Comparison of ENCODE assay signal across 22 cellular contexts in genomic region chr3:18343809-18344208, GRCh38.
"Had no signal": no experiment of that assay in that cellular context is flagged by ENCODE, and none has a peak within 500 bp of the region (broad histone marks: within the 10 kb centered on the region; RNA-seq: fewer than 3 reads in every experiment).

No MANE protein-coding gene starts in this region.

- H3K4me3 ChIP-seq: coronary artery, gastrocnemius medialis, psoas muscle, sigmoid colon, skin epidermis, testis, tibial nerve, upper lobe of right lung had no signal

- H3K4me1 ChIP-seq: gastrocnemius medialis, psoas muscle, testis, tibial nerve, upper lobe of right lung had no signal

- H3K27ac Mint-ChIP-seq: nephron progenitor cell; stimulated activated memory B cell treated with anti-CD40 and anti-IgM and Interleukin-4, amounts not matched to agents 10 μg/mL and 1 μg/mL and 100 μg/mL, for 72 hours had no signal

- H3K36me3 Mint-ChIP-seq: stimulated activated memory B cell treated with anti-CD40 and anti-IgM and Interleukin-4, amounts not matched to agents 10 μg/mL and 1 μg/mL and 100 μg/mL, for 72 hours had no signal

- DNase-seq: caudate nucleus; effector CD8-positive, alpha-beta T cell; gastrocnemius medialis; glutamatergic neuron; kidney glomerular epithelial cell; mammary epithelial cell; nephron progenitor cell; psoas muscle; retina; sigmoid colon; stimulated activated CD4-positive, alpha-beta T cell treated with anti-CD3 and anti-CD28 coated beads, Interleukin-12 subunit alpha, Interleukin-12 subunit beta, amount 100 ng/mL, for 4 hours; stimulated activated CD4-positive, alpha-beta T cell treated with anti-CD3 and anti-CD28 coated beads, Interleukin-2, amount 100 ng/mL, for 48 hours; testis; upper lobe of right lung had no signal

- H3K27me3 ChIP-seq: gastrocnemius medialis, sigmoid colon, testis, tibial nerve, upper lobe of right lung had no signal

- H3K9me3 ChIP-seq: gastrocnemius medialis, psoas muscle, sigmoid colon, testis, tibial nerve, upper lobe of right lung had no signal

- H3K4me3 Mint-ChIP-seq: nephron progenitor cell; stimulated activated memory B cell treated with anti-CD40 and anti-IgM and Interleukin-4, amounts not matched to agents 10 μg/mL and 1 μg/mL and 100 μg/mL, for 72 hours; stimulated activated naive CD8-positive, alpha-beta T cell treated with anti-CD3 and anti-CD28 coated beads, Interleukin-15, Interleukin-2, amounts not matched to agents 100 ng/mL and 50 ng/mL, for 24 hours had no signal

- H3K4me1 Mint-ChIP-seq: nephron progenitor cell; stimulated activated memory B cell treated with anti-CD40 and anti-IgM and Interleukin-4, amounts not matched to agents 10 μg/mL and 1 μg/mL and 100 μg/mL, for 72 hours had no signal

- ATAC-seq: esophagus mucosa; gastrocnemius medialis; left lobe of liver; naive thymus-derived CD4-positive, alpha-beta T cell; psoas muscle; stimulated activated memory B cell treated with anti-CD40 and anti-IgM and Interleukin-4, amounts not matched to agents 10 μg/mL and 1 μg/mL and 100 μg/mL, for 72 hours; upper lobe of right lung had no signal

- H3K27me3 Mint-ChIP-seq: stimulated activated naive CD8-positive, alpha-beta T cell treated with anti-CD3 and anti-CD28 coated beads, Interleukin-15, Interleukin-2, amounts not matched to agents 100 ng/mL and 50 ng/mL, for 24 hours had no signal

- H3K27ac ChIP-seq: coronary artery, gastrocnemius medialis, psoas muscle, sigmoid colon, skin epidermis, testis, tibial nerve, upper lobe of right lung had no signal

- H3K9me3 Mint-ChIP-seq: naive thymus-derived CD4-positive, alpha-beta T cell; nephron progenitor cell; stimulated activated memory B cell treated with anti-CD40 and anti-IgM and Interleukin-4, amounts not matched to agents 10 μg/mL and 1 μg/mL and 100 μg/mL, for 72 hours; stimulated activated naive CD8-positive, alpha-beta T cell treated with anti-CD3 and anti-CD28 coated beads, Interleukin-15, Interleukin-2, amounts not matched to agents 100 ng/mL and 50 ng/mL, for 24 hours had no signal
